Comparison of ENCODE assay signal across 17 cellular contexts in genomic region chr11:108648528-108648885, GRCh38. TPM values are rescaled to one million over a fixed set of nuclear protein-coding genes. Genes with fewer than 3 reads are reported as not detected.
A peak's percentile ranks its signal among the peaks of the same experiment; 100 is the strongest.
DNase-seq lines count a peak whose midpoint lies in the region; ATAC-seq and TF ChIP-seq lines count a peak whose summit lies in the region.
"Had no signal": no experiment of that assay in that cellular context is flagged by ENCODE, and none has a peak within 500 bp of the region (broad histone marks: within the 10 kb centered on the region; RNA-seq: fewer than 3 reads in every experiment).

No MANE protein-coding gene starts in this region.

- no peak overlapping the region for H3K27ac ChIP-seq in 22Rv1
- no peak overlapping the region for H3K27ac ChIP-seq in GM23338 (ENCODE audit: low read depth)
- H3K27ac ChIP-seq in breast epithelium = peak overlapping the region; percentile 84 to 87
- no peak overlapping the region for H3K27ac ChIP-seq in neural progenitor cell
- H3K27ac ChIP-seq: lower lobe of right lung had no signal

- H3F3A ChIP-seq in GM23338 (replicated peaks; ENCODE audit: low read depth) (no peaks in the 10 kb centered on the region), neural progenitor cell (ENCODE audit: low read depth) (no peaks in the 10 kb centered on the region)

- H4K20me1 ChIP-seq in GM23338 (replicated peaks; ENCODE audit: insufficient read depth) = no peaks in the 10 kb centered on the region
- H4K20me1 ChIP-seq in neural progenitor cell (ENCODE audit: low read depth) = no peaks in the 10 kb centered on the region

- no peaks in the 10 kb centered on the region for H3K36me3 ChIP-seq in GM23338 (ENCODE audit: insufficient read depth)
- H3K36me3 ChIP-seq in breast epithelium = no peaks in the 10 kb centered on the region
- no peaks in the 10 kb centered on the region for H3K36me3 ChIP-seq in neural progenitor cell
- H3K36me3 ChIP-seq in H7 (replicated peaks; ENCODE audit: control insufficient read depth, insufficient read depth, low read length) = no peaks in the 10 kb centered on the region
- H3K36me3 ChIP-seq: HAP-1, lower lobe of right lung, tibial nerve had no signal

- H3K9me3 Mint-ChIP-seq in GM23338 (no peaks in the 10 kb centered on the region), neural progenitor cell (peaks cover 2% of the 10 kb centered on the region)
- H3K9me3 Mint-ChIP-seq: activated CD4-positive, alpha-beta memory T cell treated with anti-CD3 and anti-CD28 coated beads, Interleukin-2, amount 10 ng/mL, durations not matched to agents 7 days and 5 days; activated naive CD8-positive, alpha-beta T cell treated with anti-CD3 and anti-CD28 coated beads, Interleukin-2, amount 10 ng/mL, durations not matched to agents 7 days and 5 days; CD8-positive, alpha-beta memory T cell had no signal

- H3K27ac Mint-ChIP-seq in GM23338 (peak overlapping the region; percentile 77), neural progenitor cell (no peak overlapping the region)
- H3K27ac Mint-ChIP-seq: activated CD4-positive, alpha-beta memory T cell treated with anti-CD3 and anti-CD28 coated beads, Interleukin-2, amount 10 ng/mL, durations not matched to agents 7 days and 5 days; activated naive CD8-positive, alpha-beta T cell treated with anti-CD3 and anti-CD28 coated beads, Interleukin-2, amount 10 ng/mL, durations not matched to agents 7 days and 5 days; CD8-positive, alpha-beta memory T cell had no signal

- H3K4me1 Mint-ChIP-seq in GM23338 = peaks cover 22% of the 10 kb centered on the region
- H3K4me1 Mint-ChIP-seq in neural progenitor cell = peaks cover 5% of the 10 kb centered on the region
- H3K4me1 Mint-ChIP-seq: CD8-positive, alpha-beta memory T cell had no signal

- ATAC-seq in GM23338 = no peak
- ATAC-seq in HG02642 (IDR thresholded peaks at IDR 0.05; ENCODE audit: poor library complexity, unreplicated experiment) = no peak
- ATAC-seq in GM19324 (IDR thresholded peaks at IDR 0.05; ENCODE audit: low FRiP score, unreplicated experiment) = no peak

- no peak for DNase-seq in GM23338 (ENCODE audit: low spot score)
- DNase-seq in breast epithelium (ENCODE audit: low spot score in 2 of 2) = no peak
- DNase-seq in neural progenitor cell (ENCODE audit: low spot score) = no peak
- DNase-seq in H7 = no peak
- DNase-seq in NCI-H2081 treated with DMSO at 0.1 percent for 48 hours (lab: John Stamatoyannopoulos, UW) = no peak
- DNase-seq: NCI-H187 treated with DMSO at 0.1 percent for 48 hours had no signal

- H3K4me1 ChIP-seq in GM23338 (ENCODE audit: insufficient read depth) (0 out of 2 replicates have a peak, but pooled peaks cover 17% of the 10 kb centered on the region), breast epithelium (no peaks in the 10 kb centered on the region), neural progenitor cell (no peaks in the 10 kb centered on the region)

- intact Hi-C loops in breast epithelium (cut with DNase I; ENCODE audit: low total_unique reads) = no loop called here

- H3K79me2 ChIP-seq in GM23338 (replicated peaks; ENCODE audit: insufficient read depth) (no peaks in the 10 kb centered on the region), neural progenitor cell (ENCODE audit: low read depth) (no peaks in the 10 kb centered on the region)

- H2AFZ ChIP-seq in GM23338 (peak overlapping the region; percentile 30; the same call in 1 of the 2 replicates), neural progenitor cell (replicated peaks) (peak overlapping the region; percentile 90)

- H3K4me2 ChIP-seq in GM23338 = no peak overlapping the region
- H3K4me2 ChIP-seq in neural progenitor cell = no peak overlapping the region

- no peak for TF ChIP-seq POLR2A in breast epithelium (IDR thresholded peaks at IDR 0.05)

- TF ChIP-seq CTCF in 22Rv1 (IDR thresholded peaks at IDR 0.05) (peak; percentile 53), GM23338 (conservative IDR thresholded peaks at IDR 0.05; ENCODE audit: low read depth in 2 of 2) (no peak), breast epithelium (IDR thresholded peaks at IDR 0.05) (peak in 1 of 3 donors; percentile 6), neural progenitor cell (IDR thresholded peaks at IDR 0.05) (no peak)

- H3K4me3 Mint-ChIP-seq in GM23338 = no peak overlapping the region
- no peak overlapping the region for H3K4me3 Mint-ChIP-seq in neural progenitor cell
- H3K4me3 Mint-ChIP-seq: activated CD4-positive, alpha-beta memory T cell treated with anti-CD3 and anti-CD28 coated beads, Interleukin-2, amount 10 ng/mL, durations not matched to agents 7 days and 5 days; activated naive CD8-positive, alpha-beta T cell treated with anti-CD3 and anti-CD28 coated beads, Interleukin-2, amount 10 ng/mL, durations not matched to agents 7 days and 5 days; CD8-positive, alpha-beta memory T cell; naive B cell had no signal

- H3K9me2 ChIP-seq in GM23338 (ENCODE audit: insufficient read depth) = no peaks in the 10 kb centered on the region

- H3K9me3 ChIP-seq in breast epithelium = no peaks in the 10 kb centered on the region
- H3K9me3 ChIP-seq in neural progenitor cell (ENCODE audit: low read depth) = no peaks in the 10 kb centered on the region
- H3K9me3 ChIP-seq: HAP-1, lower lobe of right lung, tibial nerve had no signal

- H3K36me3 Mint-ChIP-seq in GM23338 (ENCODE audit: low read depth) (peaks cover under 1% of the 10 kb centered on the region; the same call in 1 of the 3 replicates), neural progenitor cell (no peaks in the 10 kb centered on the region)
- H3K36me3 Mint-ChIP-seq: activated naive CD8-positive, alpha-beta T cell treated with anti-CD3 and anti-CD28 coated beads, Interleukin-2, amount 10 ng/mL, durations not matched to agents 7 days and 5 days; CD8-positive, alpha-beta memory T cell; naive B cell had no signal

- no peak overlapping the region for H3K9ac ChIP-seq in neural progenitor cell

- no peak overlapping the region for H3K4me3 ChIP-seq in GM23338
- H3K4me3 ChIP-seq in breast epithelium = peak overlapping the region in 1 of 3 donors; percentile 4
- H3K4me3 ChIP-seq in neural progenitor cell = no peak overlapping the region
- H3K4me3 ChIP-seq in H7 (ENCODE audit: insufficient read depth, low read depth, low read length) = no peak overlapping the region
- H3K4me3 ChIP-seq: HAP-1, lower lobe of right lung, tibial nerve had no signal

- H3K27me3 ChIP-seq in GM23338 (ENCODE audit: insufficient read depth) (no peaks in the 10 kb centered on the region), breast epithelium (no peaks in the 10 kb centered on the region), neural progenitor cell (no peaks in the 10 kb centered on the region), H7 (ENCODE audit: control insufficient read depth, insufficient read depth, low read length) (no peaks in the 10 kb centered on the region)
- H3K27me3 ChIP-seq: dorsolateral prefrontal cortex, tibial nerve had no signal

- no peaks in the 10 kb centered on the region for H3K27me3 Mint-ChIP-seq in GM23338 (ENCODE audit: insufficient read depth, low read depth, poor library complexity)
- no peaks in the 10 kb centered on the region for H3K27me3 Mint-ChIP-seq in neural progenitor cell (ENCODE audit: insufficient read depth, low read depth)

TF ChIP-seq in GM23338, 12 proteins besides CTCF, POLR2A, EP300 and RAD21 (continues in another document):
- TF ChIP-seq NANOG (IDR thresholded peaks at IDR 0.05; ENCODE audit: borderline replicate concordance) = no peak
- TF ChIP-seq ZNF114 (CRISPR knock-in tag; IDR thresholded peaks at IDR 0.05) = no peak
- TF ChIP-seq EZH2phosphoT487 (IDR thresholded peaks at IDR 0.05; ENCODE audit: unreplicated experiment) = no peak
- TF ChIP-seq CREB1 (CRISPR knock-in tag; IDR thresholded peaks at IDR 0.05; ENCODE audit: low read depth) = no peak
- no peak for TF ChIP-seq ETS1 (IDR thresholded peaks at IDR 0.05)

RNA-seq across cellular contexts. Expression of gene DDX10, which starts 16.4 kb away (rescaled TPM):
- total RNA-seq in GM23338 (2014; rRNA removed; shearing (Covaris generic)) = 32.4 and 35.1 TPM in 2 replicates
- 33.5 and 37.8 TPM in 2 replicates for polyA plus RNA-seq in GM23338 (2016; fragmentation: Nextera tagmentation; extraction: Ambion mirVana)
- total RNA-seq in breast epithelium = 10 to 100 TPM; 17.3 to 41.9 (median 29.5) TPM
- total RNA-seq in neural progenitor cell (ENCODE audit: low replicate concordance) = 31.0 and 34.1 TPM in 2 replicates
- total RNA-seq in H7 (2014; rRNA removed; shearing (Covaris generic)) = 38.7 and 53.1 TPM in 2 replicates

RNA-seq across cellular contexts. Expression of gene EXPH5, which starts 54.9 kb away (rescaled TPM):
- total RNA-seq in GM23338 (2014; rRNA removed; shearing (Covaris generic)) = 8.4 and 12.6 TPM in 2 replicates
- polyA plus RNA-seq in GM23338 (2016; fragmentation: Nextera tagmentation; extraction: Ambion mirVana) = 2.6 and 3.6 TPM in 2 replicates
- total RNA-seq in breast epithelium (10 to 100 TPM in 1 of 3 donors, 1 to 10 TPM in 2; 3.2 to 16.8 (median 8.8) TPM), neural progenitor cell (ENCODE audit: low replicate concordance) (0.84 and 1.4 TPM in 2 replicates)
- total RNA-seq in H7 (2014; rRNA removed; shearing (Covaris generic)) = 1.2 and 1.9 TPM in 2 replicates

Comparison
In these comparisons a context has a peak if more than half of its experiments do, and no peak if none do; other contexts are left out.
1. H3K27ac ChIP-seq: peak in breast epithelium (2 of 2); none in 22Rv1 (single experiment), GM23338 (single experiment) and neural progenitor cell (single experiment).